In the genomic region with DNA sequence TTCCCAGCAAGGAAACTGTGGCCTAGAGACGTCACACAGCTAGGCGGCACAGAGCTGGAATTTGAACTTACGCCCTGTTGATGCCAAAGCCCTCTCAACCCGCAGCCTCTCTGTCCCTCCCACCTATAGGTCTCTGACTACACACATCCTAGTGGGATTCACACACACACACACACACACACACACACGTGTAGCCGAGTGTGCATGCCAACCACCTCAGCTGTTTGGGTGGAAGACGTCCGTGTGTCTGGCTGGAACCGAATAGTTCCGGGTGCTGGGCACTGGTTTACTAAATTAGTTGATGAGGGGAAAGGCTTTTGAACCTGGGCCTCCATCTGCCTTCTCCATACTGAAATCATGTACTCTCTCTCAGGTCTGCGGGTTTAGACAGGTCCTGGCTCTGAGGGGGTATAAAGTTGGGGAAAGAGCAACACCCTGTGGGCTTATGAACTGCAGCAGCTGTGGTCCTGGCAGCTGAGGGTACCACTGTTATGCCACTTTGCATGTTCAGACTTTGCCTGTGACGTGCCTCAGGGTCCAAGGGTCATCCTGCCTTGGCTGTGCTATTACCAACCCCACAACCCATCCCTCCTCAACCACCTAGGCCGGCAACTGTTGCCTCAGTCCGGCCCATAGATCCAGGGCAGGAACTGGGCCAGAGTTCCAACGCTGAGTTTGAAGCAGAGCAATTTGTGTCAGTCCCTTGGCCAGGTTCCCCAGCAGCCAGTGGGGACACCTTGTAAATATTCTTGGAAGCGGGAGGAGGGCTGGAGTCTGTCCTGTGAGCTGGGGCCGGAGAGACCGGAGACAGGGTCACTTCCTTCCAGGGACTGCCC, we compare ENCODE assay signal across 1 cellular context.
A peak's percentile ranks its signal among the peaks of the same experiment; 100 is the strongest.
TF ChIP-seq lines count a peak whose summit lies in the region.

No MANE protein-coding gene starts in this region.

TF ChIP-seq in GM12878, 131 proteins besides CTCF, POLR2A, EP300 and RAD21:
- 0 out of 2 replicates have a peak, but pooled peaks have one; percentile 9 for TF ChIP-seq CREB1 (IDR thresholded peaks at IDR 0.05; ENCODE audit: low read depth)
- no peak for TF ChIP-seq MXI1 (IDR thresholded peaks at IDR 0.05; ENCODE audit: low read depth, low read length)
